Comparison of ENCODE assay signal across 7 cellular contexts in genomic region chr14:79278798-79279644, GRCh38.
DNase-seq lines count a peak whose midpoint lies in the region; ATAC-seq and TF ChIP-seq lines count a peak whose summit lies in the region.

No MANE protein-coding gene starts in this region.

- H3K4me1 ChIP-seq in ascending aorta, result peaks cover 2 to 7% of the 10 kb centered on the region in 2 donors

- intact Hi-C loops in ascending aorta (cut with DNase I) (no loop called here), left ventricle myocardium superior (cut with micrococcal nuclease) (no loop called here), posterior cingulate gyrus (cut with DNase I) (no loop called here)

- no peak overlapping the region for H3K27ac ChIP-seq in ascending aorta

- peak; percentile 68 for ATAC-seq in GM19397 (IDR thresholded peaks at IDR 0.05; ENCODE audit: unreplicated experiment)
- peak; percentile 99 for ATAC-seq in left ventricle myocardium superior

- no peaks in the 10 kb centered on the region for H3K27me3 ChIP-seq in ascending aorta

- DNase-seq in NCI-H1694 treated with DMSO at 0.1 percent for 48 hours (lab: John Stamatoyannopoulos, UW) (peak; percentile 99), ascending aorta (ENCODE audit: low spot score in 2 of 2) (peak; percentile 39 to 89), left ventricle myocardium superior (peak; percentile 67), posterior cingulate gyrus (peak; percentile 34 to 96 (median 70)), NCI-H345 treated with DMSO at 0.1 percent for 48 hours (lab: John Stamatoyannopoulos, UW; ENCODE audit: unreplicated experiment) (no peak), germinal center (ENCODE audit: low spot score) (no peak)

- H3K4me3 ChIP-seq in ascending aorta, result peak overlapping the region; percentile 59 to 73

- no peaks in the 10 kb centered on the region for H3K36me3 ChIP-seq in ascending aorta

- no peaks in the 10 kb centered on the region for H3K9me3 ChIP-seq in ascending aorta

- no peak for TF ChIP-seq CTCF in ascending aorta (IDR thresholded peaks at IDR 0.05)

Comparison
In these comparisons a context has a peak if more than half of its experiments do, and no peak if none do; other contexts are left out.
1. DNase-seq: peak in NCI-H1694 treated with DMSO at 0.1 percent for 48 hours (single experiment), ascending aorta (2 of 2), left ventricle myocardium superior (single experiment) and posterior cingulate gyrus (10 of 10); none in NCI-H345 treated with DMSO at 0.1 percent for 48 hours (single experiment) and germinal center (single experiment).